ENCODE assay signal across 17 cellular contexts in genomic region chr1:110471131-110471530, GRCh38. TPM values are rescaled to one million over a fixed set of nuclear protein-coding genes. Genes with fewer than 3 reads are reported as not detected.
"Had no signal": no experiment of that assay in that cellular context is flagged by ENCODE, and none has a peak within 500 bp of the region (broad histone marks: within the 10 kb centered on the region; RNA-seq: fewer than 3 reads in every experiment).

No MANE protein-coding gene starts in this region.

- H3K4me3 Mint-ChIP-seq: activated CD4-positive, alpha-beta T cell treated with anti-CD3 and anti-CD28 coated beads, Interleukin-2, amount 10 ng/mL, durations not matched to agents 24 days and 14 days; activated naive CD4-positive, alpha-beta T cell treated with anti-CD3 and anti-CD28 coated beads for 36 hours; central memory CD8-positive, alpha-beta T cell; dendritic cell treated with granulocyte-macrophage colony-stimulating factor and Interleukin-4, amounts not matched to agents 40 ng/mL and 50 ng/mL, for 4 days had no signal

- H3K9me3 ChIP-seq: sigmoid colon, upper lobe of left lung had no signal

- H3K4me3 ChIP-seq: sigmoid colon, upper lobe of left lung had no signal

- H3K4me1 ChIP-seq: sigmoid colon had no signal

- H3K36me3 ChIP-seq: sigmoid colon, upper lobe of left lung had no signal

- H3K4me1 Mint-ChIP-seq: activated CD4-positive, alpha-beta T cell treated with anti-CD3 and anti-CD28 coated beads, Interleukin-2, amount 10 ng/mL, durations not matched to agents 24 days and 14 days; central memory CD8-positive, alpha-beta T cell had no signal

- H3K27me3 ChIP-seq: sigmoid colon, upper lobe of left lung had no signal

- H3K27me3 Mint-ChIP-seq: dendritic cell treated with granulocyte-macrophage colony-stimulating factor and Interleukin-4, amounts not matched to agents 40 ng/mL and 50 ng/mL, for 4 days had no signal

- ATAC-seq: esophagus mucosa, left colon had no signal

- H3K9me3 Mint-ChIP-seq: activated CD4-positive, alpha-beta T cell treated with anti-CD3 and anti-CD28 coated beads, Interleukin-2, amount 10 ng/mL, durations not matched to agents 24 days and 14 days; activated naive CD4-positive, alpha-beta T cell treated with anti-CD3 and anti-CD28 coated beads for 36 hours; central memory CD8-positive, alpha-beta T cell; dendritic cell treated with granulocyte-macrophage colony-stimulating factor and Interleukin-4, amounts not matched to agents 40 ng/mL and 50 ng/mL, for 4 days had no signal

- H3K27ac Mint-ChIP-seq: activated CD4-positive, alpha-beta T cell treated with anti-CD3 and anti-CD28 coated beads, Interleukin-2, amount 10 ng/mL, durations not matched to agents 24 days and 14 days; activated naive CD4-positive, alpha-beta T cell treated with anti-CD3 and anti-CD28 coated beads for 36 hours; dendritic cell treated with granulocyte-macrophage colony-stimulating factor and Interleukin-4, amounts not matched to agents 40 ng/mL and 50 ng/mL, for 4 days had no signal

- H3K27ac ChIP-seq: sigmoid colon, upper lobe of left lung had no signal

- DNase-seq: activated CD4-positive, alpha-beta T cell treated with anti-CD3 and anti-CD28 coated beads, Interleukin-2, amount 10 ng/mL, durations not matched to agents 24 days and 14 days; activated CD8-positive, alpha-beta memory T cell treated with anti-CD3 and anti-CD28 coated beads for 24 hours; activated naive CD4-positive, alpha-beta T cell treated with anti-CD3 and anti-CD28 coated beads for 36 hours; foreskin fibroblast; head of caudate nucleus; left colon; mammary epithelial cell; sigmoid colon; stimulated activated CD4-positive, alpha-beta T cell treated with anti-CD3 and anti-CD28 coated beads, Interleukin-2, amount 100 ng/mL, for 48 hours; stimulated activated naive CD4-positive, alpha-beta T cell treated with Interleukin-2 at 50 U/mL for 16 hours; T-helper 9 cell; upper lobe of left lung had no signal

RNA-seq across cellular contexts. Expression of gene PROK1, which starts 20.2 kb away (rescaled TPM):
- total RNA-seq: activated CD4-positive, alpha-beta T cell treated with anti-CD3 and anti-CD28 coated beads, Interleukin-2, amount 10 ng/mL, durations not matched to agents 24 days and 14 days; activated naive CD4-positive, alpha-beta T cell treated with anti-CD3 and anti-CD28 coated beads for 36 hours; left colon; mammary epithelial cell; osteoblast; pulmonary artery endothelial cell had no signal

RNA-seq across cellular contexts. Expression of gene KCNA10, which starts 47.8 kb away (rescaled TPM):
- total RNA-seq: activated CD4-positive, alpha-beta T cell treated with anti-CD3 and anti-CD28 coated beads, Interleukin-2, amount 10 ng/mL, durations not matched to agents 24 days and 14 days; activated naive CD4-positive, alpha-beta T cell treated with anti-CD3 and anti-CD28 coated beads for 36 hours; esophagus mucosa; left colon; mammary epithelial cell; osteoblast; pulmonary artery endothelial cell; sigmoid colon; upper lobe of left lung had no signal
